11 cellular contexts compared by ENCODE assay signal in the genomic region with DNA sequence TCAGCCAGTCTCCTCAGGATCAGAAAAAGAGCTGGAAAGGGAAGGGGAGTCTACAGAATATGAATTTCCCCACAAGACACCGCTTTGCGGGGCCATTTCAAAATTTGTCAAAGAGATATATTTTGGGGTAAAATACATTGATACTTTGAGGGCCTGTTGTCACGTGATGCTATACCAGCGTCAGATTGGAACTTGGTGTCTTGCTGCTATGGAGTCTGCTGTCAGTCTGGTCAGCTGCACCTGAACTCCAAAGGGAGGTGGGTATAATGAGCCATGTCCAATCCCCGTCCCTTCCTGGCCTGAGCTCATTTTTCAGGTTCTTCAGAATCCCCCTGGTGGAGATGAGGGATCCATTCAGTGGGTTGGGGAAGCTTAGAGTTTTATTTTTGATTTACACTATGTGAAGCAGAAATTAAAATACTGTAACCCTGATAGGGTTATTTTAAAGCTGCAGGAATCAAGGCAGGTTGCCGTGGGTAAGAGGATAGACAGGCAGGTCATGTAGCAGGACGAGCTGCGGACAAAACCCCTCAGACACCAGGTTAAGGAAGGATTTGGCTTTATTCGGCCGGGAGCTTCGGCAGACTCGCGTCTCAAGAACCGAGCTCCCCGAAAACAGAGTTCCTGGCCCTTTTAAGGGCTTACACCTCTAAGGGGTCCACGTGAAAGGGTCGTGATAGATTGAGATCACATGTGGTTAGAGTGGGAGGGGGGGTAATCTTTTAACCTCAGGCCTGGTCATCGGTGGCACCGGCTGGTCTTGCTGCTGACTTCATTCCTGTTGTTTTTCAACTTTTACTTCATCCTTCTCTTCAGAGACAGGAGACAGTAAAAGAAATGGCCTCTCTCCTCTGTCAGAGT. TPM values are rescaled to one million over a fixed set of nuclear protein-coding genes. Genes with fewer than 3 reads are reported as not detected.
DNase-seq lines count a peak whose midpoint lies in the region; ATAC-seq and TF ChIP-seq lines count a peak whose summit lies in the region.
"Had no signal": no experiment of that assay in that cellular context is flagged by ENCODE, and none has a peak within 500 bp of the region (broad histone marks: within the 10 kb centered on the region; RNA-seq: fewer than 3 reads in every experiment).

No MANE protein-coding gene starts in this region.

- H3K9ac ChIP-seq in MM.1S (ENCODE audit: low read length), result no peak overlapping the region

- H2AFZ ChIP-seq in MM.1S (ENCODE audit: low read length), result no peak overlapping the region

- H3K4me3 Mint-ChIP-seq in CD4-positive, alpha-beta memory T cell, result peak overlapping the region in 7 of 8 donors; percentile 13 to 76 (median 69)
- H3K4me3 Mint-ChIP-seq in naive thymus-derived CD4-positive, alpha-beta T cell, result peak overlapping the region in 8 of 10 donors; percentile 36 to 74 (median 60)

- no peak for DNase-seq in CD4-positive, alpha-beta memory T cell
- DNase-seq in MM.1S (no peak), cardiac fibroblast (ENCODE audit: low read depth in 2 of 2) (peak in 1 of 2 donors; percentile 39), NCI-H1694 treated with DMSO at 0.1 percent for 48 hours (lab: John Stamatoyannopoulos, UW) (no peak), AML-193 (lab: John Stamatoyannopoulos, UW) (no peak), sigmoid colon (no peak)
- DNase-seq in naive thymus-derived CD4-positive, alpha-beta T cell, result no peak
- DNase-seq: NCI-H2081 treated with DMSO at 0.1 percent for 48 hours had no signal

- H3K27ac ChIP-seq in CD4-positive, alpha-beta memory T cell (ENCODE audit: low read depth, low read length), result no peak overlapping the region
- H3K27ac ChIP-seq in MM.1S (ENCODE audit: low read length) (no peak overlapping the region), sigmoid colon (peak overlapping the region in 2 of 4 donors; percentile 98)
- no peak overlapping the region for H3K27ac ChIP-seq in naive thymus-derived CD4-positive, alpha-beta T cell (ENCODE audit: low read depth, low read length)
- H3K27ac ChIP-seq: neutrophil had no signal

- CTCF ChIA-PET in CD4-positive, alpha-beta memory T cell (lab: Charles Lee; ENCODE audit: partially characterized antibody), result interaction anchor here (1.2 kb wide), 2 partner anchors 19 to 150 kb away, joined by 4 to 5 read pairs; no protein-coding TSS in a partner anchor
- CTCF ChIA-PET in naive thymus-derived CD4-positive, alpha-beta T cell (lab: Charles Lee), result interaction anchor here (0.6 to 3.1 kb wide), 4 partner anchors 137 to 626 kb away, joined by 3 to 8 read pairs (median 4); no protein-coding TSS in a partner anchor

- H3K27me3 ChIP-seq in CD4-positive, alpha-beta memory T cell (ENCODE audit: insufficient read depth, low read length), result no peaks in the 10 kb centered on the region
- peaks cover 64% of the 10 kb centered on the region for H3K27me3 ChIP-seq in MM.1S (replicated peaks; ENCODE audit: insufficient read depth, low read length)
- no peaks in the 10 kb centered on the region for H3K27me3 ChIP-seq in naive thymus-derived CD4-positive, alpha-beta T cell (ENCODE audit: control insufficient read depth in 2 of 2, insufficient read depth in 2 of 2, low read length in 2 of 2)
- no peaks in the 10 kb centered on the region for H3K27me3 ChIP-seq in sigmoid colon
- H3K27me3 ChIP-seq: gastroesophageal sphincter had no signal

- intact Hi-C loops in CD4-positive, alpha-beta memory T cell (cut with micrococcal nuclease), result loop anchor here (5.0 kb wide), 3 partner anchors 138 to 302 kb away; no protein-coding TSS in a partner anchor
- intact Hi-C loops in naive thymus-derived CD4-positive, alpha-beta T cell (cut with micrococcal nuclease), result loop anchor here (2.0 to 10.0 kb wide), 7 partner anchors 137 to 473 kb away; a partner anchor contains a TSS
- intact Hi-C loops in sigmoid colon (cut with DNase I), result loop anchor here (2.0 to 10.0 kb wide), 4 partner anchors 19 to 535 kb away; a partner anchor contains a TSS

- H3K27me3 Mint-ChIP-seq in CD4-positive, alpha-beta memory T cell, result no peaks in the 10 kb centered on the region
- H3K27me3 Mint-ChIP-seq in naive thymus-derived CD4-positive, alpha-beta T cell, result peaks cover 0 to 10% (median 0%) of the 10 kb centered on the region in 5 donors

- no peak for ATAC-seq in naive thymus-derived CD4-positive, alpha-beta T cell
- ATAC-seq in GM21515 (IDR thresholded peaks at IDR 0.05; ENCODE audit: unreplicated experiment), result no peak
- ATAC-seq: gastroesophageal sphincter had no signal

- 93 to 94% methylated on average over 19 of the region's 19 CpGs for WGBS in sigmoid colon, 2 donors

- H4K20me1 ChIP-seq in MM.1S (ENCODE audit: insufficient read depth, low read length), result no peaks in the 10 kb centered on the region

- no peak overlapping the region for H3K4me2 ChIP-seq in MM.1S (ENCODE audit: low read depth, low read length)

- peak; percentile 23 for TF ChIP-seq CTCF in MM.1S (IDR thresholded peaks at IDR 0.05; ENCODE audit: low read length)
- peak; percentile 31 for TF ChIP-seq CTCF in cardiac fibroblast (IDR thresholded peaks at IDR 0.05; ENCODE audit: low read depth, low read length)
- TF ChIP-seq CTCF in sigmoid colon (IDR thresholded peaks at IDR 0.05), result peak in 1 of 4 experiments; percentile 23

- peaks cover 22% of the 10 kb centered on the region for H3K4me1 ChIP-seq in CD4-positive, alpha-beta memory T cell (ENCODE audit: insufficient read depth, low read length)
- H3K4me1 ChIP-seq in MM.1S (ENCODE audit: low read length), result no peaks in the 10 kb centered on the region
- H3K4me1 ChIP-seq in naive thymus-derived CD4-positive, alpha-beta T cell (ENCODE audit: control insufficient read depth in 2 of 2, insufficient read depth in 2 of 2, low read length in 2 of 2), result peaks cover 16 to 23% of the 10 kb centered on the region in 2 donors
- H3K4me1 ChIP-seq in sigmoid colon, result peaks cover 0 to 72% (median 59%) of the 10 kb centered on the region in 4 donors

- H3K27ac Mint-ChIP-seq in CD4-positive, alpha-beta memory T cell, result peak overlapping the region; percentile 49 to 91 (median 82)
- H3K27ac Mint-ChIP-seq in naive thymus-derived CD4-positive, alpha-beta T cell, result peak overlapping the region in 8 of 9 donors; percentile 61 to 88 (median 75)

- H3K4me1 Mint-ChIP-seq in CD4-positive, alpha-beta memory T cell, result peaks cover 15 to 49% (median 26%) of the 10 kb centered on the region in 4 donors
- peaks cover 22 to 56% (median 39%) of the 10 kb centered on the region in 7 donors for H3K4me1 Mint-ChIP-seq in naive thymus-derived CD4-positive, alpha-beta T cell

- no peak overlapping the region for H3K4me3 ChIP-seq in CD4-positive, alpha-beta memory T cell (ENCODE audit: low read length in 2 of 2)
- H3K4me3 ChIP-seq in MM.1S (ENCODE audit: low read length), result no peak overlapping the region
- no peak overlapping the region for H3K4me3 ChIP-seq in cardiac fibroblast (replicated peaks in 1 of 2; ENCODE audit: low read depth in 2 of 2, low read length in 2 of 2)
- no peak overlapping the region for H3K4me3 ChIP-seq in naive thymus-derived CD4-positive, alpha-beta T cell (ENCODE audit: low read length)
- H3K4me3 ChIP-seq in sigmoid colon, result no peak overlapping the region
- H3K4me3 ChIP-seq: gastroesophageal sphincter had no signal

- H3K9me3 ChIP-seq in CD4-positive, alpha-beta memory T cell (ENCODE audit: control insufficient read depth in 1 of 2, low read length in 2 of 2), result no peaks in the 10 kb centered on the region
- H3K9me3 ChIP-seq in MM.1S (replicated peaks; ENCODE audit: insufficient read depth, low read length) (no peaks in the 10 kb centered on the region), sigmoid colon (no peaks in the 10 kb centered on the region)
- H3K9me3 ChIP-seq in naive thymus-derived CD4-positive, alpha-beta T cell (ENCODE audit: control insufficient read depth in 2 of 3, low read length in 3 of 3), result no peaks in the 10 kb centered on the region
- H3K9me3 ChIP-seq: gastroesophageal sphincter, neutrophil had no signal

- peaks cover 10% of the 10 kb centered on the region for H3K36me3 ChIP-seq in CD4-positive, alpha-beta memory T cell (ENCODE audit: insufficient read depth, low read length)
- H3K36me3 ChIP-seq in MM.1S (replicated peaks; ENCODE audit: insufficient read depth, low read length), result 0 out of 2 replicates have a peak, but pooled peaks cover under 1% of the 10 kb centered on the region
- H3K36me3 ChIP-seq in naive thymus-derived CD4-positive, alpha-beta T cell (ENCODE audit: control insufficient read depth in 2 of 3, insufficient read depth in 3 of 3, low read length in 3 of 3), result peaks cover 4 to 10% (median 4%) of the 10 kb centered on the region in 3 experiments
- peaks cover 8 to 11% (median 10%) of the 10 kb centered on the region in 4 donors for H3K36me3 ChIP-seq in sigmoid colon

- TF ChIP-seq EP300 in sigmoid colon (IDR thresholded peaks at IDR 0.05), result no peak

- POLR2A ChIA-PET in CD4-positive, alpha-beta memory T cell (lab: Charles Lee; ENCODE audit: partially characterized antibody), result interaction anchor here (1.5 to 1.7 kb wide), 2 partner anchors 24 to 34 kb away, joined by 3 to 5 read pairs; no protein-coding TSS in a partner anchor
- POLR2A ChIA-PET in naive thymus-derived CD4-positive, alpha-beta T cell (lab: Charles Lee), result interaction anchor here (0.7 to 1.1 kb wide), 3 partner anchors 12 to 151 kb away, joined by 3 to 4 read pairs (median 3); no protein-coding TSS in a partner anchor

- TF ChIP-seq POLR2A in sigmoid colon (IDR thresholded peaks at IDR 0.05), result no peak

- no peaks in the 10 kb centered on the region for H3K79me2 ChIP-seq in MM.1S (ENCODE audit: low read length)

- no peaks in the 10 kb centered on the region for H3F3A ChIP-seq in MM.1S (ENCODE audit: insufficient read depth, low read length)

- H3K9me2 ChIP-seq in MM.1S (replicated peaks; ENCODE audit: insufficient read depth, low read length), result no peaks in the 10 kb centered on the region

- peaks cover 9 to 14% of the 10 kb centered on the region in 2 donors for H3K36me3 Mint-ChIP-seq in CD4-positive, alpha-beta memory T cell
- peaks cover 2 to 10% (median 9%) of the 10 kb centered on the region in 5 donors for H3K36me3 Mint-ChIP-seq in naive thymus-derived CD4-positive, alpha-beta T cell

- H3K9me3 Mint-ChIP-seq in CD4-positive, alpha-beta memory T cell, result peaks cover 0 to 2% (median 0%) of the 10 kb centered on the region in 8 donors
- no peaks in the 10 kb centered on the region for H3K9me3 Mint-ChIP-seq in naive thymus-derived CD4-positive, alpha-beta T cell

RNA-seq across cellular contexts. Expression of a gene that starts 2.2 kb away (rescaled TPM):
- total RNA-seq in CD4-positive, alpha-beta memory T cell, result 10 to 100 TPM; 40.1 to 40.8 TPM
- 1 to 10 TPM; 2.8 to 5.7 TPM for polyA plus RNA-seq in CD4-positive, alpha-beta memory T cell
- total RNA-seq in naive thymus-derived CD4-positive, alpha-beta T cell, result 10 to 100 TPM; 20.1 to 53.3 (median 47.8) TPM
- polyA plus RNA-seq in naive thymus-derived CD4-positive, alpha-beta T cell, result 1 to 10 TPM; 3.8 to 5.4 TPM
- total RNA-seq in sigmoid colon, result 10 to 100 TPM; 13.0 to 31.3 (median 20.9) TPM
- polyA plus RNA-seq in sigmoid colon, result 10 to 100 TPM in 1 of 3 donors, 1 to 10 TPM in 2; 2.5 to 21.6 (median 3.0) TPM
